Comparison of ENCODE assay signal across 1 cellular context in genomic region chrX:12332786-12333347, GRCh38.
TF ChIP-seq lines count a peak whose summit lies in the region.

No MANE protein-coding gene starts in this region.

TF ChIP-seq in HEK293, 187 proteins besides CTCF, POLR2A, EP300 and RAD21 (continued from another document):
- TF ChIP-seq ZNF23 (tag by site-specific recombination; IDR thresholded peaks at IDR 0.05; ENCODE audit: borderline replicate concordance) = no peak
